ENCODE assay signal across 17 cellular contexts in the genomic region with DNA sequence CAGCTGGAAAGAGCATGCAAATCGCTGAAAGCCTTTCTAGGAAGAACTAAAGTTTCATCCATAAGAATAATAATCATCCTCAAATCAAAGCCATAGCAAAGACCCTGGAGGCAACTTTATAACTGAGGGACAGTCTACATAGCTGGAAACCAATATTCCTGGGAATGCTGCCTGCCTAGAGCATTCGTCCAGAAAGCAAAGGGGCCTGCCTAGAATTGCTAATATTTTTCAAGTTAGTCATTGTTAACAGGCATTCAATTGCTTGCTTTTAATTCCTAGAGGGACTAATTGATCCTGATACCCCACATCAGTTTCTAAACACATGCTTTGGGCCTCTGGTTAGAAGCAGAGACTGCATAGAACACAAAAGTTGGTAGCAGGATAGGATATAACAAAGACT. TPM values are rescaled to one million over a fixed set of nuclear protein-coding genes. Genes with fewer than 3 reads are reported as not detected.
DNase-seq lines count a peak whose midpoint lies in the region; ATAC-seq and TF ChIP-seq lines count a peak whose summit lies in the region.
"Had no signal": no experiment of that assay in that cellular context is flagged by ENCODE, and none has a peak within 500 bp of the region (broad histone marks: within the 10 kb centered on the region; RNA-seq: fewer than 3 reads in every experiment).

No MANE protein-coding gene starts in this region.

- H3K9ac ChIP-seq in H9 (ENCODE audit: extremely low read depth, insufficient read length, low read length), result no peak overlapping the region

- no peaks in the 10 kb centered on the region for H3K79me2 ChIP-seq in H9 (ENCODE audit: insufficient read depth, low read length)

- H2AK5ac ChIP-seq in H9 (ENCODE audit: insufficient read length, low read length), result no peak overlapping the region

- no peak overlapping the region for H3K4ac ChIP-seq in H9 (ENCODE audit: low read depth, low read length)

- TF ChIP-seq CTCF in H9 (conservative IDR thresholded peaks at IDR 0.05) (no peak), psoas muscle (IDR thresholded peaks at IDR 0.05) (no peak)

- H3T11ph ChIP-seq in H9 (ENCODE audit: low read length), result no peak overlapping the region

- H3K9me3 ChIP-seq in H9 (ENCODE audit: control insufficient read depth, low read depth, low read length) (no peaks in the 10 kb centered on the region), psoas muscle (no peaks in the 10 kb centered on the region)
- H3K9me3 ChIP-seq: BE2C, Caco-2, HAP-1 had no signal

- peak overlapping the region; percentile 23 for H2BK120ac ChIP-seq in H9 (ENCODE audit: low read depth, low read length, poor library complexity, severe bottlenecking)

- no peaks in the 10 kb centered on the region for H3K9me3 Mint-ChIP-seq in H9
- no peaks in the 10 kb centered on the region for H3K9me3 Mint-ChIP-seq in activated naive CD4-positive, alpha-beta T cell treated with anti-CD3 and anti-CD28 coated beads, Interleukin-2, amount 10 ng/mL, durations not matched to agents 7 days and 5 days
- H3K9me3 Mint-ChIP-seq in activated T-helper 2 cell treated with anti-CD3 and anti-CD28 coated beads, Interferon-gamma antibody, Interleukin-2, Interleukin-4, amounts not matched to agents 10 μg/mL and 5 μg/mL and 100 μg/mL, durations not matched to agents 14 hours and 24 hours and 36 hours, result no peaks in the 10 kb centered on the region
- H3K9me3 Mint-ChIP-seq: CD8-positive, alpha-beta memory T cell; GM23338 had no signal

- peaks cover 26 to 27% of the 10 kb centered on the region in 2 experiments for H3K4me1 Mint-ChIP-seq in H9
- H3K4me1 Mint-ChIP-seq in activated naive CD4-positive, alpha-beta T cell treated with anti-CD3 and anti-CD28 coated beads, Interleukin-2, amount 10 ng/mL, durations not matched to agents 7 days and 5 days, result no peaks in the 10 kb centered on the region
- H3K4me1 Mint-ChIP-seq in activated T-helper 2 cell treated with anti-CD3 and anti-CD28 coated beads, Interferon-gamma antibody, Interleukin-2, Interleukin-4, amounts not matched to agents 10 μg/mL and 5 μg/mL and 100 μg/mL, durations not matched to agents 14 hours and 24 hours and 36 hours (ENCODE audit: low read depth), result no peaks in the 10 kb centered on the region

- no peak overlapping the region for H2BK20ac ChIP-seq in H9 (ENCODE audit: low read depth, low read length, poor library complexity, severe bottlenecking)

- H3K4me2 ChIP-seq in H9 (ENCODE audit: insufficient read depth, insufficient read length, low read length), result no peak overlapping the region
- H3K4me2 ChIP-seq: GM23338 had no signal

- H3K36me3 ChIP-seq in psoas muscle (ENCODE audit: insufficient read depth in 1 of 2, low read depth in 1 of 2), result no peaks in the 10 kb centered on the region
- H3K36me3 ChIP-seq: BE2C, HAP-1 had no signal

- H4K5ac ChIP-seq in H9 (ENCODE audit: insufficient read length, low read depth, low read length), result no peak overlapping the region

- WGBS in H9 (ENCODE audit: extremely low coverage, insufficient read length, low lambda C conversion rate), result no CpG with 5 or more reads among the region's 2 CpGs
- 37 to 64% (median 51%) methylated on average over 2 of the region's 2 CpGs for WGBS in psoas muscle, 3 donors

- no peaks in the 10 kb centered on the region for H3K79me1 ChIP-seq in H9 (ENCODE audit: insufficient read depth, low read depth, low read length, poor library complexity, severe bottlenecking)

- no peak overlapping the region for H3K56ac ChIP-seq in H9 (ENCODE audit: insufficient read length, low read depth, low read length)

- no peak overlapping the region for H3K27ac Mint-ChIP-seq in H9
- H3K27ac Mint-ChIP-seq in activated naive CD4-positive, alpha-beta T cell treated with anti-CD3 and anti-CD28 coated beads, Interleukin-2, amount 10 ng/mL, durations not matched to agents 7 days and 5 days, result no peak overlapping the region
- H3K27ac Mint-ChIP-seq in activated T-helper 2 cell treated with anti-CD3 and anti-CD28 coated beads, Interferon-gamma antibody, Interleukin-2, Interleukin-4, amounts not matched to agents 10 μg/mL and 5 μg/mL and 100 μg/mL, durations not matched to agents 14 hours and 24 hours and 36 hours, result no peak overlapping the region
- H3K27ac Mint-ChIP-seq: CD4-positive, CD25-positive, alpha-beta regulatory T cell; CD8-positive, alpha-beta memory T cell; GM23338 had no signal

- H3K4me3 ChIP-seq in psoas muscle, result peak overlapping the region; percentile 76
- H3K4me3 ChIP-seq: GM23338, HAP-1, K562 had no signal

- CTCF ChIA-PET in activated naive CD4-positive, alpha-beta T cell treated with anti-CD3 and anti-CD28 coated beads, Interleukin-2, amount 10 ng/mL, durations not matched to agents 7 days and 5 days (lab: Charles Lee), result no interaction called here

- ATAC-seq in psoas muscle (no peak), HG02852 (IDR thresholded peaks at IDR 0.05; ENCODE audit: unreplicated experiment) (no peak), HG03139 (IDR thresholded peaks at IDR 0.05; ENCODE audit: unreplicated experiment) (no peak)
- ATAC-seq: GM23338, K562 had no signal

- DNase-seq in H9 (no peak), foreskin melanocyte (peak; percentile 74), psoas muscle (no peak)
- no peak for DNase-seq in activated naive CD4-positive, alpha-beta T cell treated with anti-CD3 and anti-CD28 coated beads, Interleukin-2, amount 10 ng/mL, durations not matched to agents 7 days and 5 days
- DNase-seq in activated T-helper 2 cell treated with anti-CD3 and anti-CD28 coated beads, Interferon-gamma antibody, Interleukin-2, Interleukin-4, amounts not matched to agents 10 μg/mL and 5 μg/mL and 100 μg/mL, durations not matched to agents 14 hours and 24 hours and 36 hours (ENCODE audit: low spot score), result no peak
- DNase-seq: ACHN; BE2C; C1 segment of cervical spinal cord; Caco-2; CD4-positive, CD25-positive, alpha-beta regulatory T cell; CD8-positive, alpha-beta memory T cell; IMR-90 had no signal

- H3K18ac ChIP-seq in H9 (ENCODE audit: insufficient read length, low read depth, low read length), result no peak overlapping the region

- H3K27ac ChIP-seq in H9 (ENCODE audit: insufficient read length, low read depth, low read length), result no peak overlapping the region
- peak overlapping the region; percentile 95 for H3K27ac ChIP-seq in psoas muscle

- no peaks in the 10 kb centered on the region for H3K36me3 Mint-ChIP-seq in H9 (ENCODE audit: insufficient read depth in 1 of 3, low read depth in 3 of 3)
- H3K36me3 Mint-ChIP-seq in activated naive CD4-positive, alpha-beta T cell treated with anti-CD3 and anti-CD28 coated beads, Interleukin-2, amount 10 ng/mL, durations not matched to agents 7 days and 5 days, result no peaks in the 10 kb centered on the region
- H3K36me3 Mint-ChIP-seq in activated T-helper 2 cell treated with anti-CD3 and anti-CD28 coated beads, Interferon-gamma antibody, Interleukin-2, Interleukin-4, amounts not matched to agents 10 μg/mL and 5 μg/mL and 100 μg/mL, durations not matched to agents 14 hours and 24 hours and 36 hours (ENCODE audit: low read depth), result no peaks in the 10 kb centered on the region
- H3K36me3 Mint-ChIP-seq: CD4-positive, CD25-positive, alpha-beta regulatory T cell had no signal

- no peak overlapping the region for H4K91ac ChIP-seq in H9 (ENCODE audit: insufficient read length, low read depth, low read length)

- no peak overlapping the region for H3K14ac ChIP-seq in H9 (ENCODE audit: insufficient read depth, low read length)

- no peak overlapping the region for H3K23ac ChIP-seq in H9 (ENCODE audit: insufficient read length, low read depth, low read length)

- H3K27me3 ChIP-seq in H9 (ENCODE audit: insufficient read depth, low read length) (no peaks in the 10 kb centered on the region; the same call in 1 of the 2 replicates), psoas muscle (ENCODE audit: insufficient read depth in 3 of 3, low read length in 2 of 3) (no peaks in the 10 kb centered on the region)
- H3K27me3 ChIP-seq: BE2C had no signal

- H2BK15ac ChIP-seq in H9 (ENCODE audit: low read depth, low read length), result no peak overlapping the region

- intact Hi-C loops in psoas muscle (cut with DNase I), result loop anchor here in 1 of 2 donors (5.0 kb wide), 1 partner anchor 38 kb away; no protein-coding TSS in a partner anchor
- intact Hi-C loops in activated T-helper 2 cell treated with anti-CD3 and anti-CD28 coated beads, Interferon-gamma antibody, Interleukin-2, Interleukin-4, amounts not matched to agents 10 μg/mL and 5 μg/mL and 100 μg/mL, durations not matched to agents 14 hours and 24 hours and 36 hours (cut with micrococcal nuclease), result no loop called here

- H2BK12ac ChIP-seq in H9 (ENCODE audit: insufficient read length, low read depth, low read length), result no peak overlapping the region

- no peak overlapping the region for H3K4me3 Mint-ChIP-seq in H9
- no peak overlapping the region for H3K4me3 Mint-ChIP-seq in activated naive CD4-positive, alpha-beta T cell treated with anti-CD3 and anti-CD28 coated beads, Interleukin-2, amount 10 ng/mL, durations not matched to agents 7 days and 5 days
- H3K4me3 Mint-ChIP-seq in activated T-helper 2 cell treated with anti-CD3 and anti-CD28 coated beads, Interferon-gamma antibody, Interleukin-2, Interleukin-4, amounts not matched to agents 10 μg/mL and 5 μg/mL and 100 μg/mL, durations not matched to agents 14 hours and 24 hours and 36 hours (ENCODE audit: low read depth), result no peak overlapping the region
- H3K4me3 Mint-ChIP-seq: CD4-positive, CD25-positive, alpha-beta regulatory T cell; CD8-positive, alpha-beta memory T cell; GM23338 had no signal

- H4K8ac ChIP-seq in H9 (replicated peaks; ENCODE audit: insufficient read length, low read depth, low read length), result no peak overlapping the region

- H3K23me2 ChIP-seq in H9 (ENCODE audit: insufficient read length, low read depth, low read length, poor library complexity, severe bottlenecking), result peaks cover 3% of the 10 kb centered on the region

- peaks cover 19% of the 10 kb centered on the region for H3K27me3 Mint-ChIP-seq in H9 (ENCODE audit: low read depth)
- H3K27me3 Mint-ChIP-seq in activated naive CD4-positive, alpha-beta T cell treated with anti-CD3 and anti-CD28 coated beads, Interleukin-2, amount 10 ng/mL, durations not matched to agents 7 days and 5 days, result peaks cover 13% of the 10 kb centered on the region
- peaks cover 4% of the 10 kb centered on the region for H3K27me3 Mint-ChIP-seq in activated T-helper 2 cell treated with anti-CD3 and anti-CD28 coated beads, Interferon-gamma antibody, Interleukin-2, Interleukin-4, amounts not matched to agents 10 μg/mL and 5 μg/mL and 100 μg/mL, durations not matched to agents 14 hours and 24 hours and 36 hours (ENCODE audit: low read depth)
- H3K27me3 Mint-ChIP-seq: CD4-positive, CD25-positive, alpha-beta regulatory T cell had no signal

- H2BK5ac ChIP-seq in H9 (ENCODE audit: insufficient read length, low read length), result no peak overlapping the region

- H3K4me1 ChIP-seq in H9 (ENCODE audit: insufficient read depth, low read length) (no peaks in the 10 kb centered on the region; the same call in 1 of the 2 replicates), psoas muscle (no peaks in the 10 kb centered on the region)
- H3K4me1 ChIP-seq: BE2C, Caco-2, HAP-1 had no signal

- H4K20me1 ChIP-seq in H9 (ENCODE audit: control insufficient read depth, insufficient read depth, insufficient read length), result no peaks in the 10 kb centered on the region

- H2AFZ ChIP-seq in H9 (ENCODE audit: low read length), result no peak overlapping the region
- H2AFZ ChIP-seq: GM23338 had no signal

RNA-seq across cellular contexts. Expression of a gene that starts 4.2 kb away (rescaled TPM):
- 1.2 and 1.7 TPM in 2 replicates for total RNA-seq in H9 (2021)
- total RNA-seq in psoas muscle, result 10 to 100 TPM in 3 of 4 donors, 1 to 10 TPM in 1; 7.8 to 89.3 (median 53.0) TPM
- polyA plus RNA-seq in psoas muscle, result 10 to 100 TPM; 13.0 to 64.3 (median 33.1) TPM
- total RNA-seq in activated T-helper 2 cell treated with anti-CD3 and anti-CD28 coated beads, Interferon-gamma antibody, Interleukin-2, Interleukin-4, amounts not matched to agents 10 μg/mL and 5 μg/mL and 100 μg/mL, durations not matched to agents 14 hours and 24 hours and 36 hours, result not detected in 2 replicates
- total RNA-seq: Caco-2; CD4-positive, CD25-positive, alpha-beta regulatory T cell; CD8-positive, alpha-beta memory T cell had no signal
- polyA plus RNA-seq: CD4-positive, CD25-positive, alpha-beta regulatory T cell; CD8-positive, alpha-beta memory T cell; K562 had no signal
